ENCODE assay signal across 12 cellular contexts in the genomic region with DNA sequence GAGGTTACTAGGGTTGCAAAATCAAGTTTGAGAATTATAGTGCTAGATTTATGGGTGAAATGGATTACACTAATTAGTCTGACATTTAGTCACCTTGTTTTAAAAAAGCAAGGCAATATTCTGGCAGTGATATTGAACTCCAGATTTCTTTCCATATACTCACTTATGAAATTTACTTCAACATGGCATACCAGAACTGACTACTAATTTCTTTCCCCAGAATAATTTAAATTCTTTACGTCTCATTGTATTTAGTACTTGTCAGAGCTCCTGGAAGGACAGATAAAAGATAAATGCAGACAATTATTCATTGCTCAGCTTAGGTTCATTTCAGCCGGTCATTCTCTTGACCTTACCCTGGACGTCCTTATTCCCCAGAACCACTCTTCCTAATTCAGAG.
A peak's percentile ranks its signal among the peaks of the same experiment; 100 is the strongest.
DNase-seq lines count a peak whose midpoint lies in the region; ATAC-seq lines count a peak whose summit lies in the region.
"Had no signal": no experiment of that assay in that cellular context is flagged by ENCODE, and none has a peak within 500 bp of the region (broad histone marks: within the 10 kb centered on the region; RNA-seq: fewer than 3 reads in every experiment).

No MANE protein-coding gene starts in this region.

- H3K9me3 ChIP-seq in subcutaneous abdominal adipose tissue (ENCODE audit: control insufficient read depth in 5 of 5, low read length in 5 of 5): no peaks in the 10 kb centered on the region
- H3K9me3 ChIP-seq: SJSA1 had no signal

- peak overlapping the region; percentile 61 for H3K27ac ChIP-seq in subcutaneous abdominal adipose tissue (ENCODE audit: low read depth, low read length)
- H3K27ac ChIP-seq: HL-60, SJSA1 had no signal

- DNase-seq in ELR (ENCODE audit: low read depth) (peak; percentile 77), NCI-H226 (peak; percentile 55), dedifferentiated amniotic fluid mesenchymal stem cell (ENCODE audit: extremely low spot score) (peak; percentile 33), iPS-NIHi11 (ENCODE audit: low spot score) (no peak), C1 segment of cervical spinal cord (lab: John Stamatoyannopoulos, UW) (no peak)
- DNase-seq: CD8-positive, alpha-beta memory T cell; NCI-H187; NCI-H446 had no signal

- peaks cover 17 to 31% (median 22%) of the 10 kb centered on the region in 5 donors for H3K36me3 ChIP-seq in subcutaneous abdominal adipose tissue (ENCODE audit: control insufficient read depth in 5 of 5, insufficient read depth in 5 of 5, low read length in 5 of 5)

- H3K4me1 ChIP-seq in subcutaneous abdominal adipose tissue (ENCODE audit: control insufficient read depth in 5 of 5, insufficient read depth in 5 of 5, low read length in 5 of 5): peaks cover 4 to 25% (median 18%) of the 10 kb centered on the region in 5 donors

- no peak overlapping the region for H3K9ac ChIP-seq in subcutaneous abdominal adipose tissue (ENCODE audit: low read length in 5 of 5)

- no peak for ATAC-seq in HG03442 (IDR thresholded peaks at IDR 0.05; ENCODE audit: unreplicated experiment)

- no peaks in the 10 kb centered on the region for H3K27me3 ChIP-seq in subcutaneous abdominal adipose tissue (ENCODE audit: control insufficient read depth in 5 of 5, insufficient read depth in 4 of 5, low read length in 5 of 5)
- H3K27me3 ChIP-seq: SJSA1 had no signal

- no peak overlapping the region for H3K4me3 ChIP-seq in subcutaneous abdominal adipose tissue (ENCODE audit: low read depth in 1 of 5, low read length in 5 of 5)
- H3K4me3 ChIP-seq: SJSA1 had no signal

Comparison
In these comparisons a context has a peak if more than half of its experiments do, and no peak if none do; other contexts are left out.
1. DNase-seq: peak in ELR (single experiment), NCI-H226 (single experiment) and dedifferentiated amniotic fluid mesenchymal stem cell (single experiment); none in iPS-NIHi11 (single experiment) and C1 segment of cervical spinal cord (0 of 14).